Comparison of ENCODE assay signal across 1 cellular context in the genomic region with DNA sequence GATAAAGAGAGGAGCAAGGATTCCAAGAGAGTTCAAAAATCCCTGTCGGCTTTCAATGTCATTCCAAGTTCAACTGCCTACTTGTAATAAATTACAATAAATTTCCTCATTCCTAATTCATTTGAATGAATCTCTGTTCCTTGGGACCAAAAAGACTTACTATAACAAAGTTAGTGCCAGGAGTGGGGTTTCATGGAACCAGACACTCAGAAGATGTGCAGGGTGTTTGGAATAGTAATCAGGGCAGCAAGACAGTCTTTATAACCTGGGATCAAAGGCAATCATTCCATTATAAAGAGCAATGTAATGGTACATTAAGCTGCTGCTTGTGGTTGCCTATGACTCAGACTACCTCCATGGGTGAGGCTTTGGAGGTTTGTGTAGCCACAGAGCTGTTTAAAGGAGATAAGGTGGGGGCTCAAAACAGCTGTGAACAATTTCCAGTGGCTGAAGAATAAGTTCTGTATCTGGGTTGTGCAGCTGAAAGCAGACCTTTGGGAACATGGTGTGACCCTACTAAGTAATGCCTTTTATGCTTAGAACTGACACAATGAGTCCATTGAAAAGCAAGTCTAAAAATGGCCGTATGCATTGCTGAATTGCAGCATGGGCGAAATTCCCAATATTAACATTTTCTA.
A peak's percentile ranks its signal among the peaks of the same experiment; 100 is the strongest.
TF ChIP-seq lines count a peak whose summit lies in the region.

No MANE protein-coding gene starts in this region.

TF ChIP-seq in K562, 482 proteins besides CTCF, POLR2A, EP300 and RAD21 (continued from another document and continues in another):
- no peak for TF ChIP-seq ZNF124 (CRISPR knock-in tag; IDR thresholded peaks at IDR 0.05)
- TF ChIP-seq CBFA2T3 (IDR thresholded peaks at IDR 0.05) = peak; percentile 97
- peak; percentile 91 for TF ChIP-seq PML (IDR thresholded peaks at IDR 0.05; ENCODE audit: low read length)
- peak in 1 of 3 experiments; percentile 51 for TF ChIP-seq YY1 (IDR thresholded peaks at IDR 0.05; ENCODE audit: borderline replicate concordance in 1 of 3, control insufficient read depth in 1 of 3, extremely low read depth in 1 of 3, insufficient read depth in 3 of 3, insufficient read length in 1 of 3, insufficient replicate concordance in 2 of 3, low read depth in 1 of 3, low read length in 2 of 3)
- TF ChIP-seq RFX7 (CRISPR knock-in tag; IDR thresholded peaks at IDR 0.05) = no peak
- no peak for TF ChIP-seq SRSF9 (IDR thresholded peaks at IDR 0.05; ENCODE audit: borderline replicate concordance, low read depth, low read length)
- no peak for TF ChIP-seq SMAD1 (IDR thresholded peaks at IDR 0.05; ENCODE audit: low read depth, low read length, partially characterized antibody)
- no peak for TF ChIP-seq MCM3 (IDR thresholded peaks at IDR 0.05)
- TF ChIP-seq, protein P1, sequence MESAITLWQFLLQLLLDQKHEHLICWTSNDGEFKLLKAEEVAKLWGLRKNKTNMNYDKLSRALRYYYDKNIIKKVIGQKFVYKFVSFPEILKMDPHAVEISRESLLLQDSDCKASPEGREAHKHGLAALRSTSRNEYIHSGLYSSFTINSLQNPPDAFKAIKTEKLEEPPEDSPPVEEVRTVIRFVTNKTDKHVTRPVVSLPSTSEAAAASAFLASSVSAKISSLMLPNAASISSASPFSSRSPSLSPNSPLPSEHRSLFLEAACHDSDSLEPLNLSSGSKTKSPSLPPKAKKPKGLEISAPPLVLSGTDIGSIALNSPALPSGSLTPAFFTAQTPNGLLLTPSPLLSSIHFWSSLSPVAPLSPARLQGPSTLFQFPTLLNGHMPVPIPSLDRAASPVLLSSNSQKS (CRISPR knock-in tag; IDR thresholded peaks at IDR 0.05) = no peak
- TF ChIP-seq TAL1 (IDR thresholded peaks at IDR 0.05) = peak; percentile 94
- TF ChIP-seq, protein P2, sequence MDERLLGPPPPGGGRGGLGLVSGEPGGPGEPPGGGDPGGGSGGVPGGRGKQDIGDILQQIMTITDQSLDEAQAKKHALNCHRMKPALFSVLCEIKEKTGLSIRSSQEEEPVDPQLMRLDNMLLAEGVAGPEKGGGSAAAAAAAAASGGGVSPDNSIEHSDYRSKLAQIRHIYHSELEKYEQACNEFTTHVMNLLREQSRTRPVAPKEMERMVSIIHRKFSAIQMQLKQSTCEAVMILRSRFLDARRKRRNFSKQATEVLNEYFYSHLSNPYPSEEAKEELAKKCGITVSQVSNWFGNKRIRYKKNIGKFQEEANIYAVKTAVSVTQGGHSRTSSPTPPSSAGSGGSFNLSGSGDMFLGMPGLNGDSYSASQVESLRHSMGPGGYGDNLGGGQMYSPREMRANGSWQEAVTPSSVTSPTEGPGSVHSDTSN (CRISPR knock-in tag; IDR thresholded peaks at IDR 0.05; ENCODE audit: low read depth) = no peak
- TF ChIP-seq, protein P2 (tag; conservative IDR thresholded peaks at IDR 0.05; ENCODE audit: low read depth) = no peak
- TF ChIP-seq NFATC3 (IDR thresholded peaks at IDR 0.05) = no peak
- TF ChIP-seq, protein P3, sequence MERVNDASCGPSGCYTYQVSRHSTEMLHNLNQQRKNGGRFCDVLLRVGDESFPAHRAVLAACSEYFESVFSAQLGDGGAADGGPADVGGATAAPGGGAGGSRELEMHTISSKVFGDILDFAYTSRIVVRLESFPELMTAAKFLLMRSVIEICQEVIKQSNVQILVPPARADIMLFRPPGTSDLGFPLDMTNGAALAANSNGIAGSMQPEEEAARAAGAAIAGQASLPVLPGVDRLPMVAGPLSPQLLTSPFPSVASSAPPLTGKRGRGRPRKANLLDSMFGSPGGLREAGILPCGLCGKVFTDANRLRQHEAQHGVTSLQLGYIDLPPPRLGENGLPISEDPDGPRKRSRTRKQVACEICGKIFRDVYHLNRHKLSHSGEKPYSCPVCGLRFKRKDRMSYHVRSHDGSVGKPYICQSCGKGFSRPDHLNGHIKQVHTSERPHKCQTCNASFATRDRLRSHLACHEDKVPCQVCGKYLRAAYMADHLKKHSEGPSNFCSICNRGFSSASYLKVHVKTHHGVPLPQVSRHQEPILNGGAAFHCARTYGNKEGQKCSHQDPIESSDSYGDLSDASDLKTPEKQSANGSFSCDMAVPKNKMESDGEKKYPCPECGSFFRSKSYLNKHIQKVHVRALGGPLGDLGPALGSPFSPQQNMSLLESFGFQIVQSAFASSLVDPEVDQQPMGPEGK (CRISPR knock-in tag; IDR thresholded peaks at IDR 0.05; ENCODE audit: borderline replicate concordance) = no peak
- TF ChIP-seq, protein P4, sequence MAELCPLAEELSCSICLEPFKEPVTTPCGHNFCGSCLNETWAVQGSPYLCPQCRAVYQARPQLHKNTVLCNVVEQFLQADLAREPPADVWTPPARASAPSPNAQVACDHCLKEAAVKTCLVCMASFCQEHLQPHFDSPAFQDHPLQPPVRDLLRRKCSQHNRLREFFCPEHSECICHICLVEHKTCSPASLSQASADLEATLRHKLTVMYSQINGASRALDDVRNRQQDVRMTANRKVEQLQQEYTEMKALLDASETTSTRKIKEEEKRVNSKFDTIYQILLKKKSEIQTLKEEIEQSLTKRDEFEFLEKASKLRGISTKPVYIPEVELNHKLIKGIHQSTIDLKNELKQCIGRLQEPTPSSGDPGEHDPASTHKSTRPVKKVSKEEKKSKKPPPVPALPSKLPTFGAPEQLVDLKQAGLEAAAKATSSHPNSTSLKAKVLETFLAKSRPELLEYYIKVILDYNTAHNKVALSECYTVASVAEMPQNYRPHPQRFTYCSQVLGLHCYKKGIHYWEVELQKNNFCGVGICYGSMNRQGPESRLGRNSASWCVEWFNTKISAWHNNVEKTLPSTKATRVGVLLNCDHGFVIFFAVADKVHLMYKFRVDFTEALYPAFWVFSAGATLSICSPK (IDR thresholded peaks at IDR 0.05; ENCODE audit: borderline replicate concordance) = no peak
- TF ChIP-seq ZNF830 (CRISPR knock-in tag; IDR thresholded peaks at IDR 0.05) = no peak
- TF ChIP-seq ZNF764 (CRISPR knock-in tag; IDR thresholded peaks at IDR 0.05; ENCODE audit: low read depth) = no peak
- TF ChIP-seq, protein P5, sequence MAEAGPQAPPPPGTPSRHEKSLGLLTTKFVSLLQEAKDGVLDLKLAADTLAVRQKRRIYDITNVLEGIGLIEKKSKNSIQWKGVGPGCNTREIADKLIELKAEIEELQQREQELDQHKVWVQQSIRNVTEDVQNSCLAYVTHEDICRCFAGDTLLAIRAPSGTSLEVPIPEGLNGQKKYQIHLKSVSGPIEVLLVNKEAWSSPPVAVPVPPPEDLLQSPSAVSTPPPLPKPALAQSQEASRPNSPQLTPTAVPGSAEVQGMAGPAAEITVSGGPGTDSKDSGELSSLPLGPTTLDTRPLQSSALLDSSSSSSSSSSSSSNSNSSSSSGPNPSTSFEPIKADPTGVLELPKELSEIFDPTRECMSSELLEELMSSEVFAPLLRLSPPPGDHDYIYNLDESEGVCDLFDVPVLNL (CRISPR knock-in tag; IDR thresholded peaks at IDR 0.05; ENCODE audit: low read depth) = no peak
- no peak for TF ChIP-seq ZNF696 (CRISPR knock-in tag; conservative IDR thresholded peaks at IDR 0.05)
- TF ChIP-seq, protein P6, sequence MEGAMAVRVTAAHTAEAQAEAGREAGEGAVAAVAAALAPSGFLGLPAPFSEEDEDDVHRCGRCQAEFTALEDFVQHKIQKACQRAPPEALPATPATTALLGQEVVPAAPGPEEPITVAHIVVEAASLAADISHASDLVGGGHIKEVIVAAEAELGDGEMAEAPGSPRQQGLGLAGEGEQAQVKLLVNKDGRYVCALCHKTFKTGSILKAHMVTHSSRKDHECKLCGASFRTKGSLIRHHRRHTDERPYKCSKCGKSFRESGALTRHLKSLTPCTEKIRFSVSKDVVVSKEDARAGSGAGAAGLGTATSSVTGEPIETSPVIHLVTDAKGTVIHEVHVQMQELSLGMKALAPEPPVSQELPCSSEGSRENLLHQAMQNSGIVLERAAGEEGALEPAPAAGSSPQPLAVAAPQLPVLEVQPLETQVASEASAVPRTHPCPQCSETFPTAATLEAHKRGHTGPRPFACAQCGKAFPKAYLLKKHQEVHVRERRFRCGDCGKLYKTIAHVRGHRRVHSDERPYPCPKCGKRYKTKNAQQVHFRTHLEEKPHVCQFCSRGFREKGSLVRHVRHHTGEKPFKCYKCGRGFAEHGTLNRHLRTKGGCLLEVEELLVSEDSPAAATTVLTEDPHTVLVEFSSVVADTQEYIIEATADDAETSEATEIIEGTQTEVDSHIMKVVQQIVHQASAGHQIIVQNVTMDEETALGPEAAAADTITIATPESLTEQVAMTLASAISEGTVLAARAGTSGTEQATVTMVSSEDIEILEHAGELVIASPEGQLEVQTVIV (CRISPR knock-in tag; IDR thresholded peaks at IDR 0.05; ENCODE audit: borderline replicate concordance) = no peak
- TF ChIP-seq SMARCE1 (IDR thresholded peaks at IDR 0.05) = peak; percentile 91
- TF ChIP-seq HNRNPLL (IDR thresholded peaks at IDR 0.05; ENCODE audit: low read depth, low read length, poor library complexity, severe bottlenecking) = no peak
- TF ChIP-seq C11orf30 (IDR thresholded peaks at IDR 0.05; ENCODE audit: low read depth) = no peak
- no peak for TF ChIP-seq CHD2 (IDR thresholded peaks at IDR 0.05; ENCODE audit: low read depth, low read length)
- TF ChIP-seq HNRNPUL1 (IDR thresholded peaks at IDR 0.05; ENCODE audit: low read length) = no peak
- TF ChIP-seq, protein P7, sequence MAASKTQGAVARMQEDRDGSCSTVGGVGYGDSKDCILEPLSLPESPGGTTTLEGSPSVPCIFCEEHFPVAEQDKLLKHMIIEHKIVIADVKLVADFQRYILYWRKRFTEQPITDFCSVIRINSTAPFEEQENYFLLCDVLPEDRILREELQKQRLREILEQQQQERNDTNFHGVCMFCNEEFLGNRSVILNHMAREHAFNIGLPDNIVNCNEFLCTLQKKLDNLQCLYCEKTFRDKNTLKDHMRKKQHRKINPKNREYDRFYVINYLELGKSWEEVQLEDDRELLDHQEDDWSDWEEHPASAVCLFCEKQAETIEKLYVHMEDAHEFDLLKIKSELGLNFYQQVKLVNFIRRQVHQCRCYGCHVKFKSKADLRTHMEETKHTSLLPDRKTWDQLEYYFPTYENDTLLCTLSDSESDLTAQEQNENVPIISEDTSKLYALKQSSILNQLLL (CRISPR knock-in tag; IDR thresholded peaks at IDR 0.05; ENCODE audit: borderline replicate concordance) = no peak
- TF ChIP-seq FOXK1 (CRISPR knock-in tag; IDR thresholded peaks at IDR 0.05; ENCODE audit: borderline replicate concordance) = no peak
- TF ChIP-seq POLR2G (IDR thresholded peaks at IDR 0.05; ENCODE audit: low read depth, low read length) = no peak
- TF ChIP-seq HNRNPK (IDR thresholded peaks at IDR 0.05; ENCODE audit: low read depth, low read length, poor library complexity, severe bottlenecking) = no peak
- TF ChIP-seq SRSF1 (IDR thresholded peaks at IDR 0.05; ENCODE audit: low read depth, low read length) = no peak
- TF ChIP-seq, protein P8, sequence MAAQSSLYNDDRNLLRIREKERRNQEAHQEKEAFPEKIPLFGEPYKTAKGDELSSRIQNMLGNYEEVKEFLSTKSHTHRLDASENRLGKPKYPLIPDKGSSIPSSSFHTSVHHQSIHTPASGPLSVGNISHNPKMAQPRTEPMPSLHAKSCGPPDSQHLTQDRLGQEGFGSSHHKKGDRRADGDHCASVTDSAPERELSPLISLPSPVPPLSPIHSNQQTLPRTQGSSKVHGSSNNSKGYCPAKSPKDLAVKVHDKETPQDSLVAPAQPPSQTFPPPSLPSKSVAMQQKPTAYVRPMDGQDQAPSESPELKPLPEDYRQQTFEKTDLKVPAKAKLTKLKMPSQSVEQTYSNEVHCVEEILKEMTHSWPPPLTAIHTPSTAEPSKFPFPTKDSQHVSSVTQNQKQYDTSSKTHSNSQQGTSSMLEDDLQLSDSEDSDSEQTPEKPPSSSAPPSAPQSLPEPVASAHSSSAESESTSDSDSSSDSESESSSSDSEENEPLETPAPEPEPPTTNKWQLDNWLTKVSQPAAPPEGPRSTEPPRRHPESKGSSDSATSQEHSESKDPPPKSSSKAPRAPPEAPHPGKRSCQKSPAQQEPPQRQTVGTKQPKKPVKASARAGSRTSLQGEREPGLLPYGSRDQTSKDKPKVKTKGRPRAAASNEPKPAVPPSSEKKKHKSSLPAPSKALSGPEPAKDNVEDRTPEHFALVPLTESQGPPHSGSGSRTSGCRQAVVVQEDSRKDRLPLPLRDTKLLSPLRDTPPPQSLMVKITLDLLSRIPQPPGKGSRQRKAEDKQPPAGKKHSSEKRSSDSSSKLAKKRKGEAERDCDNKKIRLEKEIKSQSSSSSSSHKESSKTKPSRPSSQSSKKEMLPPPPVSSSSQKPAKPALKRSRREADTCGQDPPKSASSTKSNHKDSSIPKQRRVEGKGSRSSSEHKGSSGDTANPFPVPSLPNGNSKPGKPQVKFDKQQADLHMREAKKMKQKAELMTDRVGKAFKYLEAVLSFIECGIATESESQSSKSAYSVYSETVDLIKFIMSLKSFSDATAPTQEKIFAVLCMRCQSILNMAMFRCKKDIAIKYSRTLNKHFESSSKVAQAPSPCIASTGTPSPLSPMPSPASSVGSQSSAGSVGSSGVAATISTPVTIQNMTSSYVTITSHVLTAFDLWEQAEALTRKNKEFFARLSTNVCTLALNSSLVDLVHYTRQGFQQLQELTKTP (IDR thresholded peaks at IDR 0.05; ENCODE audit: low read depth in 1 of 2, partially characterized antibody in 2 of 2) = peak in 1 of 2 experiments; percentile 23
- no peak for TF ChIP-seq SAP30 (IDR thresholded peaks at IDR 0.05; ENCODE audit: borderline replicate concordance, insufficient read depth, low read depth, low read length, poor library complexity, severe bottlenecking)
- TF ChIP-seq, protein P9, sequence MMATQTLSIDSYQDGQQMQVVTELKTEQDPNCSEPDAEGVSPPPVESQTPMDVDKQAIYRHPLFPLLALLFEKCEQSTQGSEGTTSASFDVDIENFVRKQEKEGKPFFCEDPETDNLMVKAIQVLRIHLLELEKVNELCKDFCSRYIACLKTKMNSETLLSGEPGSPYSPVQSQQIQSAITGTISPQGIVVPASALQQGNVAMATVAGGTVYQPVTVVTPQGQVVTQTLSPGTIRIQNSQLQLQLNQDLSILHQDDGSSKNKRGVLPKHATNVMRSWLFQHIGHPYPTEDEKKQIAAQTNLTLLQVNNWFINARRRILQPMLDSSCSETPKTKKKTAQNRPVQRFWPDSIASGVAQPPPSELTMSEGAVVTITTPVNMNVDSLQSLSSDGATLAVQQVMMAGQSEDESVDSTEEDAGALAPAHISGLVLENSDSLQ (IDR thresholded peaks at IDR 0.05) = no peak
- TF ChIP-seq ZNF79 (CRISPR knock-in tag; IDR thresholded peaks at IDR 0.05; ENCODE audit: low read depth) = no peak
- TF ChIP-seq TEAD4 (IDR thresholded peaks at IDR 0.05; ENCODE audit: low read length) = peak; percentile 97
- TF ChIP-seq TEAD4 (CRISPR knock-in tag; IDR thresholded peaks at IDR 0.05; ENCODE audit: borderline replicate concordance) = no peak
- TF ChIP-seq SAFB2 (IDR thresholded peaks at IDR 0.05; ENCODE audit: borderline replicate concordance, low read depth, low read length, severe bottlenecking) = no peak
